Comparison of ENCODE assay signal across 24 cellular contexts in the genomic region with DNA sequence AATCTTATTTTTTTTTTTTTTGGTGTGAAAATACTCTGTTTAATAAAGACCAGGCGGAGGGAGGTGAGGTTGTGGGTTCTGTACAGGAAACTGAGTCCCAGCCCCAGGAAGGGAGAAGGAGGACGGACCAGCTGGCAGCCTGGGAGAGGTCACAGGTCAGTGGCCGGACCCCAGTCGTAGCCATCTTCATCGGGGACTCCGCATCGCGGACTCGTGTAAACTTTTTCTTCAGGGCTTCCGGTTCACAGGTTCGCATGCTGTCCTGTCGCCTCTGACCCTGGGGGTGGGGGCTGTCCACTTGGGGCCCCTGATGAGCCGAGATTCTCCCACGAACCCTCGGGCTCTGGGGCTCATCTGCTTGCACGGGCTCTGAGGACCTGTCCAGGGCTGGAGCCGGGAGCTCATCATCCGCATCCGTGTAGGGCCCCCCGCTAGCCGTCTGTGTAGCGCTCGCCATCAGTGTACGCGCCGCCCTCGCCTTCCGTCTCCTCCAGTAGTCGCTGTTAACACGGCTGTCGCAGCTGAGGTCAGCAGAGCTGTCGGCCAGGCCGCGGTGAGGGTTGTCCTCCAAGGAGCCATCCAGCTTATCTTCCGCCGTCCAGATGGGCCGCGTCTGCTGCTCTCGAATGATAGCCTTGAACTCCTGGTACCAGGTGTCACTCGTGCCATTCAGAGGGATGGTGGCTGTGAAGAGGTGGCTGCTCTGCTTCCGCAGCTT.
DNase-seq lines count a peak whose midpoint lies in the region; ATAC-seq and TF ChIP-seq lines count a peak whose summit lies in the region.
"Had no signal": no experiment of that assay in that cellular context is flagged by ENCODE, and none has a peak within 500 bp of the region (broad histone marks: within the 10 kb centered on the region; RNA-seq: fewer than 3 reads in every experiment).

No MANE protein-coding gene starts in this region.

- peak overlapping the region; percentile 2 for H3K4me3 ChIP-seq in iPS-11a (ENCODE audit: low read depth, low read length)
- H3K4me3 ChIP-seq in spleen = no peak overlapping the region

- no peaks in the 10 kb centered on the region for H3K9me3 Mint-ChIP-seq in WTC11
- H3K9me3 Mint-ChIP-seq: mesothelial cell of epicardium, type B pancreatic cell had no signal

- peaks cover 0 to 8% (median 2%) of the 10 kb centered on the region in 8 donors for H3K9me3 ChIP-seq in spleen

- no peak overlapping the region for H3K27ac ChIP-seq in spleen
- H3K27ac ChIP-seq: parathyroid adenoma had no signal

- POLR2A ChIA-PET in WTC11 (lab: Charles Lee) = no interaction called here

- DNase-seq in ELF-1 (ENCODE audit: low read depth, low spot score) (peak; percentile 1), WTC11 (ENCODE audit: low spot score) (peak; percentile 70), spleen (peak; percentile 72), NCI-H345 treated with DMSO at 0.1 percent for 48 hours (lab: John Stamatoyannopoulos, UW; ENCODE audit: unreplicated experiment) (no peak), ureter (ENCODE audit: low spot score) (no peak), NCI-H1694 treated with DMSO at 0.1 percent for 48 hours (lab: John Stamatoyannopoulos, UW) (no peak)
- DNase-seq: activated CD4-positive, alpha-beta T cell treated with anti-CD3 and anti-CD28 coated beads for 48 hours; foreskin melanocyte; IMR-90; MM.1S; NCI-H187 treated with DMSO at 0.1 percent for 48 hours; NCI-H345; PC-3; stimulated activated CD4-positive, alpha-beta T cell treated with anti-CD3 and anti-CD28 coated beads, Interleukin-2, amount 100 ng/mL, for 24 hours; stimulated activated naive CD8-positive, alpha-beta T cell treated with anti-CD3 and anti-CD28 coated beads, Interleukin-15, amount 100 ng/mL, for 72 hours had no signal

- peaks cover 44% of the 10 kb centered on the region for H3K27me3 Mint-ChIP-seq in WTC11 (ENCODE audit: low read depth)
- H3K27me3 Mint-ChIP-seq: activated naive CD8-positive, alpha-beta T cell; activated T-helper 17 cell treated with anti-CD3 and anti-CD28 coated beads, Interleukin-2, amount 50 U/mL, for 72 hours; natural killer cell treated with Interleukin-12 subunit alpha and Interleukin-12 subunit beta and Interleukin-15 and Interleukin-18, amount 100 ng/mL, for 72 hours; stimulated activated naive CD8-positive, alpha-beta T cell treated with anti-CD3 and anti-CD28 coated beads, Interleukin-15, amount 100 ng/mL, for 72 hours; type B pancreatic cell had no signal

- H3K27me3 ChIP-seq in spleen (replicated peaks in 1 of 7) = peaks cover 0 to 14% (median 0%) of the 10 kb centered on the region in 7 donors

- H3K4me3 Mint-ChIP-seq in WTC11 = peak overlapping the region; percentile 67
- H3K4me3 Mint-ChIP-seq: activated naive CD8-positive, alpha-beta T cell; activated T-helper 17 cell treated with anti-CD3 and anti-CD28 coated beads, Interleukin-2, amount 50 U/mL, for 72 hours; dendritic cell treated with granulocyte-macrophage colony-stimulating factor and Interleukin-4, amounts not matched to agents 40 ng/mL and 50 ng/mL, for 4 days; mesothelial cell of epicardium; natural killer cell treated with Interleukin-12 subunit alpha and Interleukin-12 subunit beta and Interleukin-15 and Interleukin-18, amount 100 ng/mL, for 72 hours; stimulated activated naive CD8-positive, alpha-beta T cell treated with anti-CD3 and anti-CD28 coated beads, Interleukin-15, amount 100 ng/mL, for 72 hours; type B pancreatic cell had no signal

- no peaks in the 10 kb centered on the region for H3K36me3 Mint-ChIP-seq in WTC11
- H3K36me3 Mint-ChIP-seq: activated naive CD8-positive, alpha-beta T cell; mesothelial cell of epicardium; natural killer cell treated with Interleukin-12 subunit alpha and Interleukin-12 subunit beta and Interleukin-15 and Interleukin-18, amount 100 ng/mL, for 72 hours; type B pancreatic cell had no signal

- no peaks in the 10 kb centered on the region for H3K36me3 ChIP-seq in spleen

- 22 to 55% (median 24%) methylated on average over 36 to 41 of the region's 41 CpGs for WGBS in spleen, 5 donors

- intact Hi-C loops in spleen (cut with DNase I; ENCODE audit: low total_unique reads) = no loop called here

- no peak overlapping the region for H3K27ac Mint-ChIP-seq in WTC11
- H3K27ac Mint-ChIP-seq: activated naive CD8-positive, alpha-beta T cell; activated T-helper 17 cell treated with anti-CD3 and anti-CD28 coated beads, Interleukin-2, amount 50 U/mL, for 72 hours; dendritic cell treated with granulocyte-macrophage colony-stimulating factor and Interleukin-4, amounts not matched to agents 40 ng/mL and 50 ng/mL, for 4 days; mesothelial cell of epicardium; natural killer cell treated with Interleukin-12 subunit alpha and Interleukin-12 subunit beta and Interleukin-15 and Interleukin-18, amount 100 ng/mL, for 72 hours; stimulated activated naive CD8-positive, alpha-beta T cell treated with anti-CD3 and anti-CD28 coated beads, Interleukin-15, amount 100 ng/mL, for 72 hours; type B pancreatic cell had no signal

- H3K4me1 Mint-ChIP-seq in WTC11 = no peaks in the 10 kb centered on the region
- H3K4me1 Mint-ChIP-seq: activated T-helper 17 cell treated with anti-CD3 and anti-CD28 coated beads, Interleukin-2, amount 50 U/mL, for 72 hours; mesothelial cell of epicardium; stimulated activated naive CD8-positive, alpha-beta T cell treated with anti-CD3 and anti-CD28 coated beads, Interleukin-15, amount 100 ng/mL, for 72 hours had no signal

- no peak for TF ChIP-seq POLR2A in spleen (IDR thresholded peaks at IDR 0.05)

- no peaks in the 10 kb centered on the region for H3K4me1 ChIP-seq in spleen
- H3K4me1 ChIP-seq: parathyroid adenoma had no signal

- ATAC-seq in WTC11 (peak; percentile 99), GM19023 (IDR thresholded peaks at IDR 0.05; ENCODE audit: unreplicated experiment) (no peak)
- ATAC-seq: activated T-helper 17 cell treated with anti-CD3 and anti-CD28 coated beads, Interleukin-2, amount 50 U/mL, for 72 hours; natural killer cell treated with Interleukin-12 subunit alpha and Interleukin-12 subunit beta and Interleukin-15 and Interleukin-18, amount 100 ng/mL, for 72 hours; PC-3; stimulated activated naive CD8-positive, alpha-beta T cell treated with anti-CD3 and anti-CD28 coated beads, Interleukin-15, amount 100 ng/mL, for 72 hours had no signal

- TF ChIP-seq CTCF in WTC11 (IDR thresholded peaks at IDR 0.05) (no peak), spleen (IDR thresholded peaks at IDR 0.05 in 8 of 11, conservative IDR thresholded peaks at IDR 0.05 in 3 of 11) (no peak)

- CTCF ChIA-PET in WTC11 (lab: Charles Lee) = interaction anchor here (0.6 to 1.1 kb wide), 2 partner anchors 109 to 157 kb away, joined by 3 read pairs; no protein-coding TSS in a partner anchor

TF ChIP-seq in WTC11, 78 proteins besides CTCF, POLR2A, EP300 and RAD21:
- TF ChIP-seq ATF3 (CRISPR knock-in tag; conservative IDR thresholded peaks at IDR 0.05) (no peak), E2F5 (CRISPR knock-in tag; IDR thresholded peaks at IDR 0.05) (no peak)

Comparison
In these comparisons a context has a peak if more than half of its experiments do, and no peak if none do; other contexts are left out.
1. DNase-seq: peak in ELF-1 (single experiment), WTC11 (single experiment) and spleen (single experiment); none in NCI-H345 treated with DMSO at 0.1 percent for 48 hours (single experiment), ureter (single experiment) and NCI-H1694 treated with DMSO at 0.1 percent for 48 hours (single experiment).